ENCODE assay signal across 21 cellular contexts in the genomic region with DNA sequence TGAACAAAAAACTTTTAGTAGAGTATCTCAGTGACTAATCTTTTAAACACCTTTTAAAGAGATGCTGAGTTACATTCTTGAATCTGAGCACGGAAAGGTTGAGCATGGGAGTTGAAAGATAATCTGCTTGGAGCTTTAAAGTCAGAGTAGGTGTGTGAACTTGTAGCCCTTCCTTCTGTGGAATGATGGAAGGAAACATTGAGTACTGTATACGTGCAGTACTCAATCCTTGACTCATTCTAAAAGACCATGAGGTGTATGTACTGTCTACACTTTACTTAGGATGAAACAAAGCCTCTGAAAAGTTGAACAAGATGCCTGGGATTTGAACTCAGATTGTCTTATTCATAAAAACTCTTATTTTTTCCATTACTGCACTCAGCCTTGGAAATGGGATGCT. TPM values are rescaled to one million over a fixed set of nuclear protein-coding genes. Genes with fewer than 3 reads are reported as not detected.
DNase-seq lines count a peak whose midpoint lies in the region; ATAC-seq, FAIRE-seq and TF ChIP-seq lines count a peak whose summit lies in the region.
"Had no signal": no experiment of that assay in that cellular context is flagged by ENCODE, and none has a peak within 500 bp of the region (broad histone marks: within the 10 kb centered on the region; RNA-seq: fewer than 3 reads in every experiment).

No MANE protein-coding gene starts in this region.

- peaks cover 67% of the 10 kb centered on the region for H3K36me3 Mint-ChIP-seq in activated CD8-positive, alpha-beta T cell treated with anti-CD3 and anti-CD28 coated beads for 36 hours (ENCODE audit: low read depth)

- WGBS in HepG2 (ENCODE audit: low lambda C conversion rate), result 66% methylated on average over 2 of the region's 2 CpGs
- 87% methylated on average over 2 of the region's 2 CpGs for WGBS in right lobe of liver (ENCODE audit: insufficient coverage, low coverage, low lambda C conversion rate, missing lambda C conversion rate)

- H3K36me3 ChIP-seq in HepG2 (replicated peaks in 1 of 2; ENCODE audit: control insufficient read depth in 1 of 2, insufficient read depth in 2 of 2, low read length in 2 of 2) (no peaks in the 10 kb centered on the region; a peak in 1 of 5 replicates), right lobe of liver (no peaks in the 10 kb centered on the region), fibroblast of lung (ENCODE audit: control insufficient read depth, insufficient read depth, low read length) (no peaks in the 10 kb centered on the region)
- H3K36me3 ChIP-seq: brain microvascular endothelial cell, colonic mucosa, left ventricle myocardium inferior, prostate gland, tibial artery had no signal

- H3K4me1 ChIP-seq in HepG2 (ENCODE audit: insufficient read depth, low read length) (peaks cover 75% of the 10 kb centered on the region), right lobe of liver (peaks cover 0 to 9% (median 0%) of the 10 kb centered on the region in 4 donors), fibroblast of lung (ENCODE audit: control insufficient read depth, extremely low read depth, insufficient read depth, low read length) (no peaks in the 10 kb centered on the region)
- H3K4me1 ChIP-seq: prostate gland had no signal

- H3K79me2 ChIP-seq in HepG2 (ENCODE audit: insufficient read depth, low read length), result peaks cover 86% of the 10 kb centered on the region
- H3K79me2 ChIP-seq in fibroblast of lung (ENCODE audit: control insufficient read depth, insufficient read depth, low read length), result peaks cover 75% of the 10 kb centered on the region

- DNase-seq in HepG2 (ENCODE audit: low spot score), result no peak
- no peak for DNase-seq in right lobe of liver
- no peak for DNase-seq in activated CD8-positive, alpha-beta T cell treated with anti-CD3 and anti-CD28 coated beads for 36 hours
- DNase-seq in fibroblast of lung (ENCODE audit: low read depth in 2 of 2), result no peak
- DNase-seq in germinal center (ENCODE audit: low spot score), result no peak
- DNase-seq in NCI-H1105 treated with DMSO at 0.1 percent for 48 hours (lab: John Stamatoyannopoulos, UW), result no peak
- DNase-seq in H54 (ENCODE audit: insufficient read length, low spot score), result no peak
- DNase-seq: activated CD4-positive, CD25-positive, alpha-beta regulatory T cell; brain microvascular endothelial cell; colonic mucosa; DMS79; heart right ventricle; left ventricle myocardium inferior; NCI-H1092 treated with DMSO at 0.1 percent for 48 hours; NCI-H2081 treated with DMSO at 0.1 percent for 48 hours; NCI-H510A; stimulated activated CD4-positive, alpha-beta T cell treated with anti-CD3 and anti-CD28 coated beads, Interleukin-1b, Interleukin-23, amount 100 ng/mL, for 48 hours; stimulated activated naive CD4-positive, alpha-beta T cell; T-helper 9 cell; tibial artery had no signal

- ATAC-seq in HepG2, result no peak
- ATAC-seq in right lobe of liver, result no peak
- peak; percentile 22 for ATAC-seq in activated CD8-positive, alpha-beta T cell treated with anti-CD3 and anti-CD28 coated beads for 36 hours
- ATAC-seq: heart right ventricle had no signal

- no peak for TF ChIP-seq RAD21 in HepG2 (CRISPR knock-in tag; IDR thresholded peaks at IDR 0.05)

- H3K9ac ChIP-seq in HepG2 (ENCODE audit: insufficient read depth, low read depth, low read length) (no peak overlapping the region), fibroblast of lung (ENCODE audit: insufficient read depth, low read length) (no peak overlapping the region)

- FAIRE-seq in HepG2 (lab: Jason Lieb, UNC) (no peak), H54 (lab: Jason Lieb, UNC) (no peak)

- H3K27me3 Mint-ChIP-seq in activated CD8-positive, alpha-beta T cell treated with anti-CD3 and anti-CD28 coated beads for 36 hours, result no peaks in the 10 kb centered on the region

- no peaks in the 10 kb centered on the region for H3K9me3 Mint-ChIP-seq in activated CD8-positive, alpha-beta T cell treated with anti-CD3 and anti-CD28 coated beads for 36 hours

- TF ChIP-seq CTCF in HepG2 (CRISPR knock-in tag; IDR thresholded peaks at IDR 0.05) (no peak), right lobe of liver (IDR thresholded peaks at IDR 0.05) (no peak), fibroblast of lung (conservative IDR thresholded peaks at IDR 0.05 in 1 of 2, IDR thresholded peaks at IDR 0.05 in 1 of 2; ENCODE audit: low read depth in 1 of 2, low read length in 2 of 2) (no peak)
- TF ChIP-seq CTCF in activated CD8-positive, alpha-beta T cell treated with anti-CD3 and anti-CD28 coated beads for 36 hours (IDR thresholded peaks at IDR 0.05), result no peak

- CTCF ChIA-PET in HepG2 (lab: Yijun Ruan, JAX; ENCODE audit: low intra/inter-chr PET ratio, low total read pairs), result no interaction called here
- CTCF ChIA-PET in activated CD8-positive, alpha-beta T cell treated with anti-CD3 and anti-CD28 coated beads for 36 hours (lab: Charles Lee), result no interaction called here

- peak overlapping the region; percentile 63 for H3K4me3 Mint-ChIP-seq in activated CD8-positive, alpha-beta T cell treated with anti-CD3 and anti-CD28 coated beads for 36 hours

- H2AFZ ChIP-seq in HepG2 (ENCODE audit: low read length), result no peak overlapping the region
- no peak overlapping the region for H2AFZ ChIP-seq in fibroblast of lung (ENCODE audit: low read length)

- in situ Hi-C loops in HepG2 (cut with HindIII; ENCODE audit: extremely low pct_ligation_motif_present, low pct_unique_long_range_greater_than_20kb), result no loop called here

- TF ChIP-seq EP300 in HepG2 (IDR thresholded peaks at IDR 0.05; ENCODE audit: low read depth in 2 of 2, low read length in 2 of 2), result no peak
- no peak for TF ChIP-seq EP300 in HepG2 (CRISPR knock-in tag; IDR thresholded peaks at IDR 0.05; ENCODE audit: borderline replicate concordance)

- H3K27ac Mint-ChIP-seq in activated CD8-positive, alpha-beta T cell treated with anti-CD3 and anti-CD28 coated beads for 36 hours, result peak overlapping the region; percentile 95

- H3K4me1 Mint-ChIP-seq in activated CD8-positive, alpha-beta T cell treated with anti-CD3 and anti-CD28 coated beads for 36 hours (ENCODE audit: low read depth), result peaks cover 60% of the 10 kb centered on the region

- no TSS peak for BruUV-seq in HepG2 (replicated peaks; lab: Mats Ljungman, UMichigan)

- TF ChIP-seq POLR2A in HepG2 (IDR thresholded peaks at IDR 0.05; ENCODE audit: insufficient read depth in 1 of 2, low read depth in 2 of 2, low read length in 2 of 2) (no peak), right lobe of liver (IDR thresholded peaks at IDR 0.05) (no peak), H54 (IDR thresholded peaks at IDR 0.05; ENCODE audit: low read depth, low read length) (no peak)

- intact Hi-C loops in HepG2 (cut with micrococcal nuclease; ENCODE audit: unreplicated experiment) (loop anchor here (10.0 kb wide), 1 partner anchor 149 kb away; no protein-coding TSS in a partner anchor), right lobe of liver (cut with DNase I) (no loop called here)
- intact Hi-C loops in activated CD8-positive, alpha-beta T cell treated with anti-CD3 and anti-CD28 coated beads for 36 hours (cut with micrococcal nuclease), result no loop called here

- H3K27me3 ChIP-seq in HepG2 (ENCODE audit: control insufficient read depth in 1 of 2, insufficient read depth in 2 of 2, low read length in 2 of 2), result no peaks in the 10 kb centered on the region; a peak in 1 of 5 replicates
- no peaks in the 10 kb centered on the region for H3K27me3 ChIP-seq in right lobe of liver
- no peaks in the 10 kb centered on the region for H3K27me3 ChIP-seq in fibroblast of lung (ENCODE audit: control insufficient read depth, insufficient read depth, low read length)
- H3K27me3 ChIP-seq: brain microvascular endothelial cell, colonic mucosa, heart right ventricle, tibial artery had no signal

- H3K4me2 ChIP-seq in HepG2 (ENCODE audit: low read depth, low read length) (peak overlapping the region; percentile 30), fibroblast of lung (ENCODE audit: extremely low read depth, insufficient read depth, low read length) (peak overlapping the region; percentile 16)

- H3K9me3 ChIP-seq in HepG2 (ENCODE audit: low read length) (no peaks in the 10 kb centered on the region), right lobe of liver (no peaks in the 10 kb centered on the region), fibroblast of lung (ENCODE audit: control insufficient read depth, insufficient read depth, low read depth, low read length) (no peaks in the 10 kb centered on the region)
- H3K9me3 ChIP-seq: colonic mucosa, heart right ventricle, left ventricle myocardium inferior, prostate gland, tibial artery had no signal

- H3K27ac ChIP-seq in HepG2 (ENCODE audit: extremely low read length, insufficient read depth, low read length) (no peak overlapping the region), right lobe of liver (no peak overlapping the region), fibroblast of lung (ENCODE audit: insufficient read depth, low read length) (no peak overlapping the region)
- H3K27ac ChIP-seq: brain microvascular endothelial cell, colonic mucosa, heart right ventricle, left ventricle myocardium inferior, prostate gland, tibial artery had no signal

- H3K4me3 ChIP-seq in HepG2 (replicated peaks in 1 of 3; ENCODE audit: insufficient read depth in 1 of 3, low read depth in 2 of 3, low read length in 3 of 3), result no peak overlapping the region
- no peak overlapping the region for H3K4me3 ChIP-seq in right lobe of liver
- no peak overlapping the region for H3K4me3 ChIP-seq in fibroblast of lung (replicated peaks in 1 of 4; ENCODE audit: control extremely low read depth in 1 of 4, insufficient read depth in 1 of 4, low read depth in 3 of 4, low read length in 4 of 4)
- H3K4me3 ChIP-seq: colonic mucosa, heart right ventricle, left ventricle myocardium inferior, prostate gland, tibial artery had no signal

- peaks cover 13% of the 10 kb centered on the region for H4K20me1 ChIP-seq in HepG2 (ENCODE audit: insufficient read depth, low read length)
- H4K20me1 ChIP-seq in fibroblast of lung (ENCODE audit: control insufficient read depth, extremely low read depth, insufficient read depth, low read length), result no peaks in the 10 kb centered on the region

- POLR2A ChIA-PET in HepG2 (lab: Yijun Ruan, JAX), result no interaction called here
- POLR2A ChIA-PET in activated CD8-positive, alpha-beta T cell treated with anti-CD3 and anti-CD28 coated beads for 36 hours (lab: Charles Lee), result interaction anchor here (8.1 kb wide), 1 partner anchor 60 kb away, joined by 193 read pairs; a partner anchor contains a TSS

RNA-seq across cellular contexts. Expression of a gene that starts 3.4 kb away (rescaled TPM):
- total RNA-seq in HepG2 (2016; rRNA removed; fragmentation: Illumina TruSeq; extraction: Trizol), result 64.3 and 80.0 TPM in 2 replicates
- 8.7 and 10.0 TPM in 2 replicates for total RNA-seq in HepG2 (2016; cell fraction: cytosol; rRNA removed; fragmentation: Illumina TruSeq; extraction: Trizol; ENCODE audit: low read depth)
- 60.9 and 87.4 TPM in 2 replicates for total RNA-seq in HepG2 (2016; cell fraction: insoluble cytoplasmic fraction; rRNA removed; fragmentation: Illumina TruSeq; extraction: Trizol)
- total RNA-seq in HepG2 (2016; cell fraction: membrane; rRNA removed; fragmentation: Illumina TruSeq; extraction: Trizol), result 29.1 and 30.2 TPM in 2 replicates
- 33.0 and 36.6 TPM in 2 replicates for total RNA-seq in HepG2 (2016; cell fraction: nucleus; rRNA removed; fragmentation: Illumina TruSeq; extraction: Trizol)
- polyA plus RNA-seq in HepG2 (2011; rRNA removed), result 14.2 and 15.5 TPM in 2 replicates
- 11.8 and 14.5 TPM in 2 replicates for polyA plus RNA-seq in HepG2 (2011; cell fraction: cytosol; rRNA removed)
- polyA plus RNA-seq in HepG2 (2011; cell fraction: nucleus; rRNA removed), result 5.0 and 6.3 TPM in 2 replicates
- 32.4 and 38.2 TPM in 2 replicates for polyA plus RNA-seq in HepG2 (2012)
- 8.3 and 10.4 TPM in 2 replicates for polyA plus RNA-seq in HepG2 (2016; cell fraction: cytosol; fragmentation: Illumina TruSeq; extraction: Trizol; ENCODE audit: low read depth)
- 106 and 112 TPM in 2 replicates for polyA plus RNA-seq in HepG2 (2016; cell fraction: insoluble cytoplasmic fraction; fragmentation: Illumina TruSeq; extraction: Trizol; ENCODE audit: low read depth)
- polyA plus RNA-seq in HepG2 (2016; cell fraction: membrane; fragmentation: Illumina TruSeq; extraction: Trizol; ENCODE audit: low read depth), result 27.5 and 27.7 TPM in 2 replicates
- polyA plus RNA-seq in HepG2 (2016; cell fraction: nucleus; fragmentation: Illumina TruSeq; extraction: Trizol; ENCODE audit: insufficient read depth, low read depth), result 48.1 and 48.2 TPM in 2 replicates
- 5.7 and 11.9 TPM in 2 replicates for polyA minus RNA-seq in HepG2 (2011; rRNA and poly(A)+ RNA removed; ENCODE audit: low replicate concordance)
- polyA minus RNA-seq in HepG2 (2011; cell fraction: cytosol; rRNA and poly(A)+ RNA removed), result 8.7 and 9.1 TPM in 2 replicates
- polyA minus RNA-seq in HepG2 (2011; cell fraction: nucleus; rRNA and poly(A)+ RNA removed), result 11.1 and 11.8 TPM in 2 replicates
- total RNA-seq in right lobe of liver, result 10 to 100 TPM in 3 of 6 experiments, 1 to 10 TPM in 3; 8.2 to 18.9 (median 9.9) TPM
- total RNA-seq in activated CD8-positive, alpha-beta T cell treated with anti-CD3 and anti-CD28 coated beads for 36 hours, result 10 to 100 TPM; 78.9 to 83.5 TPM
- 36.5 and 43.6 TPM in 2 replicates for total RNA-seq in fibroblast of lung
- 17.1 and 22.0 TPM in 2 replicates for polyA plus RNA-seq in fibroblast of lung
- 27.0 and 34.2 TPM in 2 replicates for polyA plus RNA-seq in fibroblast of lung (2012)
- polyA minus RNA-seq in fibroblast of lung (ENCODE audit: low replicate concordance), result 1.1 and 9.8 TPM in 2 replicates

RNA-seq across cellular contexts. Expression of a gene that starts 3.5 kb away (rescaled TPM):
- total RNA-seq in HepG2 (2016; rRNA removed; fragmentation: Illumina TruSeq; extraction: Trizol), result 414 and 452 TPM in 2 replicates
- total RNA-seq in HepG2 (2016; cell fraction: cytosol; rRNA removed; fragmentation: Illumina TruSeq; extraction: Trizol; ENCODE audit: low read depth), result 143 and 144 TPM in 2 replicates
- 427 and 432 TPM in 2 replicates for total RNA-seq in HepG2 (2016; cell fraction: insoluble cytoplasmic fraction; rRNA removed; fragmentation: Illumina TruSeq; extraction: Trizol)
- total RNA-seq in HepG2 (2016; cell fraction: membrane; rRNA removed; fragmentation: Illumina TruSeq; extraction: Trizol), result 232 and 236 TPM in 2 replicates
- 243 and 271 TPM in 2 replicates for total RNA-seq in HepG2 (2016; cell fraction: nucleus; rRNA removed; fragmentation: Illumina TruSeq; extraction: Trizol)
- 139 and 167 TPM in 2 replicates for polyA plus RNA-seq in HepG2 (2011; rRNA removed)
- 73.1 and 91.3 TPM in 2 replicates for polyA plus RNA-seq in HepG2 (2011; cell fraction: cytosol; rRNA removed)
- polyA plus RNA-seq in HepG2 (2011; cell fraction: nucleus; rRNA removed), result 345 and 410 TPM in 2 replicates
- 216 and 256 TPM in 2 replicates for polyA plus RNA-seq in HepG2 (2012)
- polyA plus RNA-seq in HepG2 (2016; cell fraction: cytosol; fragmentation: Illumina TruSeq; extraction: Trizol; ENCODE audit: low read depth), result 139 and 159 TPM in 2 replicates
- polyA plus RNA-seq in HepG2 (2016; cell fraction: insoluble cytoplasmic fraction; fragmentation: Illumina TruSeq; extraction: Trizol; ENCODE audit: low read depth), result 561 and 571 TPM in 2 replicates
- 206 and 210 TPM in 2 replicates for polyA plus RNA-seq in HepG2 (2016; cell fraction: membrane; fragmentation: Illumina TruSeq; extraction: Trizol; ENCODE audit: low read depth)
- polyA plus RNA-seq in HepG2 (2016; cell fraction: nucleus; fragmentation: Illumina TruSeq; extraction: Trizol; ENCODE audit: insufficient read depth, low read depth), result 560 and 581 TPM in 2 replicates
- polyA minus RNA-seq in HepG2 (2011; rRNA and poly(A)+ RNA removed; ENCODE audit: low replicate concordance), result 13.6 and 13.9 TPM in 2 replicates
- 39.4 and 44.4 TPM in 2 replicates for polyA minus RNA-seq in HepG2 (2011; cell fraction: cytosol; rRNA and poly(A)+ RNA removed)
- polyA minus RNA-seq in HepG2 (2011; cell fraction: nucleus; rRNA and poly(A)+ RNA removed), result 222 and 229 TPM in 2 replicates
- 10 to 100 TPM; 43.0 to 55.0 (median 52.4) TPM for total RNA-seq in right lobe of liver
- total RNA-seq in activated CD8-positive, alpha-beta T cell treated with anti-CD3 and anti-CD28 coated beads for 36 hours, result 100 to 1,000 TPM; 330 to 339 TPM
- total RNA-seq in fibroblast of lung, result 160 and 161 TPM in 2 replicates
- polyA plus RNA-seq in fibroblast of lung, result 381 and 461 TPM in 2 replicates
- polyA plus RNA-seq in fibroblast of lung (2012), result 318 and 342 TPM in 2 replicates
- polyA minus RNA-seq in fibroblast of lung (ENCODE audit: low replicate concordance), result 1.6 and 3.5 TPM in 2 replicates

RNA-seq across cellular contexts. Expression of a gene that starts 60.0 kb away (rescaled TPM):
- total RNA-seq in HepG2 (2016; rRNA removed; fragmentation: Illumina TruSeq; extraction: Trizol) (64.0 and 156 TPM in 2 replicates), right lobe of liver (10 to 100 TPM; 34.5 to 67.1 (median 42.6) TPM), fibroblast of lung (20.8 and 24.1 TPM in 2 replicates)
- total RNA-seq in HepG2 (2016; cell fraction: cytosol; rRNA removed; fragmentation: Illumina TruSeq; extraction: Trizol; ENCODE audit: low read depth), result 12.3 and 15.1 TPM in 2 replicates
- total RNA-seq in HepG2 (2016; cell fraction: insoluble cytoplasmic fraction; rRNA removed; fragmentation: Illumina TruSeq; extraction: Trizol), result 61.5 and 145 TPM in 2 replicates
- total RNA-seq in HepG2 (2016; cell fraction: membrane; rRNA removed; fragmentation: Illumina TruSeq; extraction: Trizol), result 46.1 and 47.0 TPM in 2 replicates
- 110 and 134 TPM in 2 replicates for total RNA-seq in HepG2 (2016; cell fraction: nucleus; rRNA removed; fragmentation: Illumina TruSeq; extraction: Trizol)
- polyA plus RNA-seq in HepG2 (2011; rRNA removed) (54.1 and 69.7 TPM in 2 replicates), fibroblast of lung (58.6 and 79.8 TPM in 2 replicates)
- 21.8 and 23.3 TPM in 2 replicates for polyA plus RNA-seq in HepG2 (2011; cell fraction: cytosol; rRNA removed)
- 176 and 244 TPM in 2 replicates for polyA plus RNA-seq in HepG2 (2011; cell fraction: nucleus; rRNA removed)
- 157 and 239 TPM in 2 replicates for polyA plus RNA-seq in HepG2 (2012)
- polyA plus RNA-seq in HepG2 (2016; cell fraction: cytosol; fragmentation: Illumina TruSeq; extraction: Trizol; ENCODE audit: low read depth), result 53.9 and 55.1 TPM in 2 replicates
- 522 and 595 TPM in 2 replicates for polyA plus RNA-seq in HepG2 (2016; cell fraction: insoluble cytoplasmic fraction; fragmentation: Illumina TruSeq; extraction: Trizol; ENCODE audit: low read depth)
- polyA plus RNA-seq in HepG2 (2016; cell fraction: membrane; fragmentation: Illumina TruSeq; extraction: Trizol; ENCODE audit: low read depth), result 102 and 109 TPM in 2 replicates
- 411 and 423 TPM in 2 replicates for polyA plus RNA-seq in HepG2 (2016; cell fraction: nucleus; fragmentation: Illumina TruSeq; extraction: Trizol; ENCODE audit: insufficient read depth, low read depth)
- 13.6 and 19.8 TPM in 2 replicates for polyA minus RNA-seq in HepG2 (2011; rRNA and poly(A)+ RNA removed; ENCODE audit: low replicate concordance)
- 28.6 and 36.3 TPM in 2 replicates for polyA minus RNA-seq in HepG2 (2011; cell fraction: cytosol; rRNA and poly(A)+ RNA removed)
- polyA minus RNA-seq in HepG2 (2011; cell fraction: nucleus; rRNA and poly(A)+ RNA removed), result 93.0 and 117 TPM in 2 replicates
- total RNA-seq in activated CD8-positive, alpha-beta T cell treated with anti-CD3 and anti-CD28 coated beads for 36 hours, result 100 to 1,000 TPM; 384 to 403 TPM
- polyA plus RNA-seq in fibroblast of lung (2012), result 248 and 327 TPM in 2 replicates
- polyA minus RNA-seq in fibroblast of lung (ENCODE audit: low replicate concordance), result 6.3 and 9.4 TPM in 2 replicates
